ENCODE assay signal across 1 cellular context in genomic region chrX:46251755-46252154, GRCh38.
TF ChIP-seq lines count a peak whose summit lies in the region.

No MANE protein-coding gene starts in this region.

TF ChIP-seq in HCT116, 20 proteins besides CTCF, POLR2A, EP300 and RAD21 (continued from another document):
- TF ChIP-seq, protein P1, sequence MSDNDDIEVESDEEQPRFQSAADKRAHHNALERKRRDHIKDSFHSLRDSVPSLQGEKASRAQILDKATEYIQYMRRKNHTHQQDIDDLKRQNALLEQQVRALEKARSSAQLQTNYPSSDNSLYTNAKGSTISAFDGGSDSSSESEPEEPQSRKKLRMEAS (IDR thresholded peaks at IDR 0.05), result no peak; the same call in 1 of the 2 replicates
